ENCODE assay signal across 8 cellular contexts in genomic region chr10:70145666-70146488, GRCh38. TPM values are rescaled to one million over a fixed set of nuclear protein-coding genes. Genes with fewer than 3 reads are reported as not detected.
DNase-seq lines count a peak whose midpoint lies in the region; ATAC-seq and TF ChIP-seq lines count a peak whose summit lies in the region.

No MANE protein-coding gene starts in this region.

- TF ChIP-seq CTCF in fibroblast of the aortic adventitia (IDR thresholded peaks at IDR 0.05; ENCODE audit: insufficient read depth, low read length) (no peak), nephron (IDR thresholded peaks at IDR 0.05; ENCODE audit: unreplicated experiment in 3 of 3) (peak; percentile 53 to 75 (median 71))

- peak overlapping the region; percentile 91 for H3K27ac Mint-ChIP-seq in activated T-helper 17 cell treated with anti-CD3 and anti-CD28 coated beads, Interleukin-2, amount 50 U/mL, for 72 hours
- peak overlapping the region; percentile 66 to 97 (median 78) for H3K27ac Mint-ChIP-seq in nephron
- H3K27ac Mint-ChIP-seq in stimulated activated naive CD8-positive, alpha-beta T cell treated with anti-CD3 and anti-CD28 coated beads, Interleukin-15, Interleukin-2, amounts not matched to agents 100 ng/mL and 50 ng/mL, for 24 hours = peak overlapping the region; percentile 97

- DNase-seq in CD1c-positive myeloid dendritic cell (ENCODE audit: extremely low spot score) = peak; percentile 84
- peak; percentile 50 for DNase-seq in fibroblast of the aortic adventitia (ENCODE audit: low read depth)

- ATAC-seq in GM19328 (IDR thresholded peaks at IDR 0.05; ENCODE audit: unreplicated experiment) (peak; percentile 51), HG03457 (IDR thresholded peaks at IDR 0.05; ENCODE audit: unreplicated experiment) (peak; percentile 35)
- peak; percentile 68 for ATAC-seq in activated T-helper 17 cell treated with anti-CD3 and anti-CD28 coated beads, Interleukin-2, amount 50 U/mL, for 72 hours (replicated peaks)

- H3K9me3 Mint-ChIP-seq in activated T-helper 17 cell treated with anti-CD3 and anti-CD28 coated beads, Interleukin-2, amount 50 U/mL, for 72 hours = no peaks in the 10 kb centered on the region
- no peaks in the 10 kb centered on the region for H3K9me3 Mint-ChIP-seq in nephron
- no peaks in the 10 kb centered on the region for H3K9me3 Mint-ChIP-seq in stimulated activated naive CD8-positive, alpha-beta T cell treated with anti-CD3 and anti-CD28 coated beads, Interleukin-15, Interleukin-2, amounts not matched to agents 100 ng/mL and 50 ng/mL, for 24 hours

- peaks cover 40% of the 10 kb centered on the region for H3K36me3 Mint-ChIP-seq in activated T-helper 17 cell treated with anti-CD3 and anti-CD28 coated beads, Interleukin-2, amount 50 U/mL, for 72 hours (ENCODE audit: low read depth)
- peaks cover 17% of the 10 kb centered on the region for H3K36me3 Mint-ChIP-seq in nephron (ENCODE audit: low read depth)
- peaks cover 10% of the 10 kb centered on the region for H3K36me3 Mint-ChIP-seq in stimulated activated naive CD8-positive, alpha-beta T cell treated with anti-CD3 and anti-CD28 coated beads, Interleukin-15, Interleukin-2, amounts not matched to agents 100 ng/mL and 50 ng/mL, for 24 hours (ENCODE audit: low read depth)

- H3K27me3 Mint-ChIP-seq in activated T-helper 17 cell treated with anti-CD3 and anti-CD28 coated beads, Interleukin-2, amount 50 U/mL, for 72 hours = no peaks in the 10 kb centered on the region
- peaks cover 4% of the 10 kb centered on the region for H3K27me3 Mint-ChIP-seq in nephron (ENCODE audit: low read depth)
- no peaks in the 10 kb centered on the region for H3K27me3 Mint-ChIP-seq in stimulated activated naive CD8-positive, alpha-beta T cell treated with anti-CD3 and anti-CD28 coated beads, Interleukin-15, Interleukin-2, amounts not matched to agents 100 ng/mL and 50 ng/mL, for 24 hours

- H3K4me3 ChIP-seq in fibroblast of the aortic adventitia (ENCODE audit: low read depth, low read length) = peak overlapping the region; percentile 76

- peak overlapping the region; percentile 85 for H3K4me3 Mint-ChIP-seq in activated T-helper 17 cell treated with anti-CD3 and anti-CD28 coated beads, Interleukin-2, amount 50 U/mL, for 72 hours
- H3K4me3 Mint-ChIP-seq in nephron = peak overlapping the region; percentile 89 to 91 (median 91)
- peak overlapping the region; percentile 90 for H3K4me3 Mint-ChIP-seq in stimulated activated naive CD8-positive, alpha-beta T cell treated with anti-CD3 and anti-CD28 coated beads, Interleukin-15, Interleukin-2, amounts not matched to agents 100 ng/mL and 50 ng/mL, for 24 hours

- peaks cover 14% of the 10 kb centered on the region for H3K4me1 Mint-ChIP-seq in activated T-helper 17 cell treated with anti-CD3 and anti-CD28 coated beads, Interleukin-2, amount 50 U/mL, for 72 hours
- H3K4me1 Mint-ChIP-seq in nephron = peaks cover 28% of the 10 kb centered on the region
- H3K4me1 Mint-ChIP-seq in stimulated activated naive CD8-positive, alpha-beta T cell treated with anti-CD3 and anti-CD28 coated beads, Interleukin-15, Interleukin-2, amounts not matched to agents 100 ng/mL and 50 ng/mL, for 24 hours (ENCODE audit: low read depth) = peaks cover 28% of the 10 kb centered on the region

TF ChIP-seq in PFSK-1, 5 proteins besides CTCF, POLR2A, EP300 and RAD21:
- TF ChIP-seq FOXP2 (optimal IDR thresholded peaks at IDR 0.05; ENCODE audit: borderline replicate concordance, extremely low read depth, extremely low read length, insufficient read depth) (peak; percentile 37), POLR2AphosphoS5 (IDR thresholded peaks at IDR 0.05; ENCODE audit: low read depth, low read length) (peak; percentile 65), TAF1 (IDR thresholded peaks at IDR 0.05; ENCODE audit: borderline replicate concordance, insufficient read depth, low read length) (no peak), SIN3A (IDR thresholded peaks at IDR 0.05; ENCODE audit: borderline replicate concordance, insufficient read depth, low read length) (no peak)
- TF ChIP-seq, protein P1, sequence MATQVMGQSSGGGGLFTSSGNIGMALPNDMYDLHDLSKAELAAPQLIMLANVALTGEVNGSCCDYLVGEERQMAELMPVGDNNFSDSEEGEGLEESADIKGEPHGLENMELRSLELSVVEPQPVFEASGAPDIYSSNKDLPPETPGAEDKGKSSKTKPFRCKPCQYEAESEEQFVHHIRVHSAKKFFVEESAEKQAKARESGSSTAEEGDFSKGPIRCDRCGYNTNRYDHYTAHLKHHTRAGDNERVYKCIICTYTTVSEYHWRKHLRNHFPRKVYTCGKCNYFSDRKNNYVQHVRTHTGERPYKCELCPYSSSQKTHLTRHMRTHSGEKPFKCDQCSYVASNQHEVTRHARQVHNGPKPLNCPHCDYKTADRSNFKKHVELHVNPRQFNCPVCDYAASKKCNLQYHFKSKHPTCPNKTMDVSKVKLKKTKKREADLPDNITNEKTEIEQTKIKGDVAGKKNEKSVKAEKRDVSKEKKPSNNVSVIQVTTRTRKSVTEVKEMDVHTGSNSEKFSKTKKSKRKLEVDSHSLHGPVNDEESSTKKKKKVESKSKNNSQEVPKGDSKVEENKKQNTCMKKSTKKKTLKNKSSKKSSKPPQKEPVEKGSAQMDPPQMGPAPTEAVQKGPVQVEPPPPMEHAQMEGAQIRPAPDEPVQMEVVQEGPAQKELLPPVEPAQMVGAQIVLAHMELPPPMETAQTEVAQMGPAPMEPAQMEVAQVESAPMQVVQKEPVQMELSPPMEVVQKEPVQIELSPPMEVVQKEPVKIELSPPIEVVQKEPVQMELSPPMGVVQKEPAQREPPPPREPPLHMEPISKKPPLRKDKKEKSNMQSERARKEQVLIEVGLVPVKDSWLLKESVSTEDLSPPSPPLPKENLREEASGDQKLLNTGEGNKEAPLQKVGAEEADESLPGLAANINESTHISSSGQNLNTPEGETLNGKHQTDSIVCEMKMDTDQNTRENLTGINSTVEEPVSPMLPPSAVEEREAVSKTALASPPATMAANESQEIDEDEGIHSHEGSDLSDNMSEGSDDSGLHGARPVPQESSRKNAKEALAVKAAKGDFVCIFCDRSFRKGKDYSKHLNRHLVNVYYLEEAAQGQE (IDR thresholded peaks at IDR 0.05; ENCODE audit: insufficient read depth in 1 of 2, low read depth in 2 of 2, low read length in 2 of 2) = no peak

RNA-seq across cellular contexts. Expression of gene TYSND1, which starts 0.6 kb away (rescaled TPM):
- polyA plus RNA-seq in PFSK-1 (2012; ENCODE audit: insufficient read length, low read depth) = 16.9 TPM
- 10 to 100 TPM in 1 of 2 donors, 1 to 10 TPM in 1; 9.6 to 16.4 TPM for total RNA-seq in activated T-helper 17 cell treated with anti-CD3 and anti-CD28 coated beads, Interleukin-2, amount 50 U/mL, for 72 hours
- 9.7 and 20.0 TPM in 2 replicates for total RNA-seq in fibroblast of the aortic adventitia (ENCODE audit: low replicate concordance)

RNA-seq across cellular contexts. Expression of gene AIFM2, which starts 13.3 kb away (rescaled TPM):
- polyA plus RNA-seq in PFSK-1 (2012; ENCODE audit: insufficient read length, low read depth) = 0.58 TPM
- total RNA-seq in activated T-helper 17 cell treated with anti-CD3 and anti-CD28 coated beads, Interleukin-2, amount 50 U/mL, for 72 hours = 10 to 100 TPM; 11.3 to 14.3 TPM
- total RNA-seq in fibroblast of the aortic adventitia (ENCODE audit: low replicate concordance) = 2.5 and 7.3 TPM in 2 replicates

RNA-seq across cellular contexts. Expression of gene SAR1A, which starts 24.4 kb away (rescaled TPM):
- polyA plus RNA-seq in PFSK-1 (2012; ENCODE audit: insufficient read length, low read depth) = 39.6 TPM
- total RNA-seq in activated T-helper 17 cell treated with anti-CD3 and anti-CD28 coated beads, Interleukin-2, amount 50 U/mL, for 72 hours = 10 to 100 TPM; 70.0 to 92.2 TPM
- 145 and 209 TPM in 2 replicates for total RNA-seq in fibroblast of the aortic adventitia (ENCODE audit: low replicate concordance)

Comparison
In these comparisons a context has a peak if more than half of its experiments do, and no peak if none do; other contexts are left out.
1. Peak in every context shown above with its lines: DNase-seq, ATAC-seq and H3K4me3 ChIP-seq.